1 cellular context compared by ENCODE assay signal in genomic region chr3:72123908-72124441, GRCh38.
TF ChIP-seq lines count a peak whose summit lies in the region.

No MANE protein-coding gene starts in this region.

TF ChIP-seq in HEK293, 187 proteins besides CTCF, POLR2A, EP300 and RAD21 (continued from another document and continues in another):
- no peak for TF ChIP-seq ZBTB11 (tag by site-specific recombination; conservative IDR thresholded peaks at IDR 0.05; ENCODE audit: low read depth)
- no peak for TF ChIP-seq ZSCAN18 (tag by site-specific recombination; IDR thresholded peaks at IDR 0.05)
- no peak for TF ChIP-seq PBX3 (CRISPR knock-in tag; IDR thresholded peaks at IDR 0.05)
- TF ChIP-seq ZNF138 (tag by site-specific recombination; IDR thresholded peaks at IDR 0.05; ENCODE audit: borderline replicate concordance): no peak
- TF ChIP-seq ZFP41 (tag by site-specific recombination; IDR thresholded peaks at IDR 0.05; ENCODE audit: borderline replicate concordance): no peak
- TF ChIP-seq ZNF830 (tag by site-specific recombination; IDR thresholded peaks at IDR 0.05; ENCODE audit: low read depth): no peak
- TF ChIP-seq ZNF19 (tag by site-specific recombination; IDR thresholded peaks at IDR 0.05; ENCODE audit: low read depth): no peak
- no peak for TF ChIP-seq ZNF791 (tag by site-specific recombination; IDR thresholded peaks at IDR 0.05)
- peak; percentile 98 for TF ChIP-seq SP7 (tag by site-specific recombination; IDR thresholded peaks at IDR 0.05)
- TF ChIP-seq ZNF221 (tag by site-specific recombination; IDR thresholded peaks at IDR 0.05; ENCODE audit: borderline replicate concordance): no peak
- TF ChIP-seq EGR2 (tag by site-specific recombination; IDR thresholded peaks at IDR 0.05; ENCODE audit: low read depth): no peak
- TF ChIP-seq ZNF621 (tag by site-specific recombination; IDR thresholded peaks at IDR 0.05): no peak
- TF ChIP-seq ZNF692 (tag by site-specific recombination; IDR thresholded peaks at IDR 0.05): peak; percentile 94
- peak; percentile 88 for TF ChIP-seq PRDM4 (tag by site-specific recombination; IDR thresholded peaks at IDR 0.05)
- no peak for TF ChIP-seq ZNF473 (tag by site-specific recombination; IDR thresholded peaks at IDR 0.05)
- TF ChIP-seq ZBTB6 (tag by site-specific recombination; IDR thresholded peaks at IDR 0.05): no peak
- TF ChIP-seq ATF2 (tag by site-specific recombination; IDR thresholded peaks at IDR 0.05; ENCODE audit: low read depth): peak; percentile 95
- no peak for TF ChIP-seq ZNF157 (tag by site-specific recombination; IDR thresholded peaks at IDR 0.05)
- no peak for TF ChIP-seq ZBTB10 (tag by site-specific recombination; IDR thresholded peaks at IDR 0.05)
- TF ChIP-seq ZNF391 (tag by site-specific recombination; IDR thresholded peaks at IDR 0.05; ENCODE audit: borderline replicate concordance, low read depth): peak; percentile 93; the same call in 1 of the 2 replicates
- TF ChIP-seq ZSCAN23 (tag by site-specific recombination; IDR thresholded peaks at IDR 0.05): peak; percentile 89
- no peak for TF ChIP-seq ZBTB49 (tag by site-specific recombination; IDR thresholded peaks at IDR 0.05; ENCODE audit: low read depth)
- no peak for TF ChIP-seq ZNF776 (tag by site-specific recombination; IDR thresholded peaks at IDR 0.05; ENCODE audit: borderline replicate concordance)
- TF ChIP-seq ZBTB1 (tag by site-specific recombination; IDR thresholded peaks at IDR 0.05): peak; percentile 78; the same call in 1 of the 2 replicates
- peak; percentile 74 for TF ChIP-seq ZNF660 (tag by site-specific recombination; IDR thresholded peaks at IDR 0.05)
- TF ChIP-seq ZNF747 (tag by site-specific recombination; IDR thresholded peaks at IDR 0.05): no peak
- peak; percentile 96 for TF ChIP-seq OSR2 (tag by site-specific recombination; IDR thresholded peaks at IDR 0.05)
- TF ChIP-seq PATZ1 (tag by site-specific recombination; IDR thresholded peaks at IDR 0.05): peak; percentile 62
- TF ChIP-seq ZBTB21 (tag by site-specific recombination; IDR thresholded peaks at IDR 0.05): peak; percentile 92
- TF ChIP-seq ZNF548 (tag by site-specific recombination; IDR thresholded peaks at IDR 0.05): no peak
- 0 out of 2 replicates have a peak, but pooled peaks have one; percentile 25 for TF ChIP-seq ZSCAN4 (tag by site-specific recombination; IDR thresholded peaks at IDR 0.05)
